ENCODE assay signal across 26 cellular contexts in genomic region chr5:133933670-133934295, GRCh38. TPM values are rescaled to one million over a fixed set of nuclear protein-coding genes. Genes with fewer than 3 reads are reported as not detected.
DNase-seq lines count a peak whose midpoint lies in the region; ATAC-seq, FAIRE-seq and TF ChIP-seq lines count a peak whose summit lies in the region.
"Had no signal": no experiment of that assay in that cellular context is flagged by ENCODE, and none has a peak within 500 bp of the region (broad histone marks: within the 10 kb centered on the region; RNA-seq: fewer than 3 reads in every experiment).

No MANE protein-coding gene starts in this region.

- no peaks in the 10 kb centered on the region for H3K9me2 ChIP-seq in OCI-LY7 (ENCODE audit: insufficient read depth, low read length)

- H3K4me1 Mint-ChIP-seq in natural killer cell treated with Interleukin-12 subunit alpha and Interleukin-12 subunit beta and Interleukin-15 and Interleukin-18, amount 100 ng/mL, for 72 hours (ENCODE audit: low read depth in 2 of 2): peaks cover 9 to 14% of the 10 kb centered on the region in 2 donors
- peaks cover 14 to 18% of the 10 kb centered on the region in 2 donors for H3K4me1 Mint-ChIP-seq in natural killer cell
- peaks cover 73% of the 10 kb centered on the region for H3K4me1 Mint-ChIP-seq in stimulated activated naive CD8-positive, alpha-beta T cell treated with anti-CD3 and anti-CD28 coated beads, Interleukin-15, amount 100 ng/mL, for 72 hours

- H3K27me3 Mint-ChIP-seq in natural killer cell treated with Interleukin-12 subunit alpha and Interleukin-12 subunit beta and Interleukin-15 and Interleukin-18, amount 100 ng/mL, for 72 hours: peaks cover 0 to 2% of the 10 kb centered on the region in 2 donors
- peaks cover 0 to 7% of the 10 kb centered on the region in 2 donors for H3K27me3 Mint-ChIP-seq in natural killer cell (ENCODE audit: low read depth in 2 of 2)
- H3K27me3 Mint-ChIP-seq in stimulated activated naive CD8-positive, alpha-beta T cell treated with anti-CD3 and anti-CD28 coated beads, Interleukin-15, amount 100 ng/mL, for 72 hours: no peaks in the 10 kb centered on the region
- H3K27me3 Mint-ChIP-seq: activated naive CD4-positive, alpha-beta T cell treated with anti-CD3 and anti-CD28 coated beads, Interleukin-2, amount 50 U/mL, for 24 hours had no signal

- ATAC-seq in natural killer cell treated with Interleukin-12 subunit alpha and Interleukin-12 subunit beta and Interleukin-15 and Interleukin-18, amount 100 ng/mL, for 72 hours: peak in 1 of 2 donors; percentile 13
- no peak for ATAC-seq in natural killer cell
- no peak for ATAC-seq in GM12878
- ATAC-seq in stimulated activated naive CD8-positive, alpha-beta T cell treated with anti-CD3 and anti-CD28 coated beads, Interleukin-15, amount 100 ng/mL, for 72 hours: no peak

- RAD21 ChIA-PET in GM12878 (lab: Charles Lee; ENCODE audit: unreplicated experiment): no interaction called here

- H3K27me3 ChIP-seq in GM12878 (replicated peaks in 1 of 2; ENCODE audit: control insufficient read depth in 2 of 2, insufficient read depth in 2 of 2, low read length in 1 of 2): no peaks in the 10 kb centered on the region
- H3K27me3 ChIP-seq: BE2C, tibial nerve had no signal

- no peaks in the 10 kb centered on the region for H3K36me3 Mint-ChIP-seq in natural killer cell treated with Interleukin-12 subunit alpha and Interleukin-12 subunit beta and Interleukin-15 and Interleukin-18, amount 100 ng/mL, for 72 hours
- no peaks in the 10 kb centered on the region for H3K36me3 Mint-ChIP-seq in natural killer cell
- H3K36me3 Mint-ChIP-seq: activated naive CD4-positive, alpha-beta T cell treated with anti-CD3 and anti-CD28 coated beads, Interleukin-2, amount 50 U/mL, for 24 hours had no signal

- H3K27ac ChIP-seq in OCI-LY7 (ENCODE audit: low read depth, low read length, poor library complexity, severe bottlenecking) (peak overlapping the region; percentile 98), GM12878 (ENCODE audit: control insufficient read depth, insufficient read depth) (no peak overlapping the region)
- H3K27ac ChIP-seq: HL-60, neutrophil, tibial nerve, WERI-Rb-1 had no signal

- no peaks in the 10 kb centered on the region for H3K9me3 Mint-ChIP-seq in natural killer cell treated with Interleukin-12 subunit alpha and Interleukin-12 subunit beta and Interleukin-15 and Interleukin-18, amount 100 ng/mL, for 72 hours
- H3K9me3 Mint-ChIP-seq in natural killer cell: peaks cover 0 to 3% of the 10 kb centered on the region in 2 donors
- peaks cover 0 to 13% of the 10 kb centered on the region in 2 donors for H3K9me3 Mint-ChIP-seq in stimulated activated naive CD8-positive, alpha-beta T cell treated with anti-CD3 and anti-CD28 coated beads, Interleukin-15, amount 100 ng/mL, for 72 hours
- H3K9me3 Mint-ChIP-seq: activated naive CD4-positive, alpha-beta T cell treated with anti-CD3 and anti-CD28 coated beads, Interleukin-2, amount 50 U/mL, for 24 hours had no signal

- SMC1A ChIA-PET in GM12878 (lab: Charles Lee; ENCODE audit: uncharacterized antibody, unreplicated experiment): interaction anchor here (1.1 kb wide), 1 partner anchor 46 kb away, joined by 5 read pairs; no protein-coding TSS in a partner anchor

- CTCF ChIA-PET in OCI-LY7 (lab: Charles Lee; ENCODE audit: unreplicated experiment): interaction anchor here (0.5 to 1.9 kb wide), 2 partner anchors 9 to 814 kb away, joined by 3 to 9 read pairs; no protein-coding TSS in a partner anchor
- CTCF ChIA-PET in GM12878 (lab: Yijun Ruan, JAX): interaction anchor here (0.7 to 1.7 kb wide), 4 partner anchors 28 to 65 kb away, joined by 3 to 5 read pairs (median 4); no protein-coding TSS in a partner anchor

- H3K4me2 ChIP-seq in OCI-LY7 (ENCODE audit: low read length) (peak overlapping the region; percentile 65), GM12878 (ENCODE audit: control insufficient read depth, insufficient read depth) (no peak overlapping the region)

- intact Hi-C loops in natural killer cell (cut with micrococcal nuclease) (no loop called here), OCI-LY7 (cut with micrococcal nuclease; ENCODE audit: unreplicated experiment) (loop anchor here (10.0 kb wide), 1 partner anchor 1439 kb away; the partner anchor contains the start of gene IRF1), GM12878 (cut with micrococcal nuclease; ENCODE audit: unreplicated experiment) (no loop called here)

- H2AFZ ChIP-seq in OCI-LY7 (ENCODE audit: low read length): peak overlapping the region; percentile 48; the same call in 1 of the 2 replicates
- H2AFZ ChIP-seq in GM12878 (ENCODE audit: control insufficient read depth, low read depth, low read length): peak overlapping the region; percentile 49

- H3K36me3 ChIP-seq in OCI-LY7 (ENCODE audit: insufficient read depth, low read length) (no peaks in the 10 kb centered on the region), GM12878 (ENCODE audit: control insufficient read depth in 2 of 2, insufficient read depth in 2 of 2, low read length in 1 of 2) (no peaks in the 10 kb centered on the region)
- H3K36me3 ChIP-seq: BE2C, neutrophil, tibial nerve, WERI-Rb-1 had no signal

- H4K20me1 ChIP-seq in OCI-LY7 (ENCODE audit: insufficient read depth, low read length): no peaks in the 10 kb centered on the region
- H4K20me1 ChIP-seq in GM12878 (ENCODE audit: control insufficient read depth, insufficient read depth): no peaks in the 10 kb centered on the region

- no peak overlapping the region for H3K4me3 Mint-ChIP-seq in natural killer cell treated with Interleukin-12 subunit alpha and Interleukin-12 subunit beta and Interleukin-15 and Interleukin-18, amount 100 ng/mL, for 72 hours
- H3K4me3 Mint-ChIP-seq in natural killer cell: no peak overlapping the region
- H3K4me3 Mint-ChIP-seq in stimulated activated naive CD8-positive, alpha-beta T cell treated with anti-CD3 and anti-CD28 coated beads, Interleukin-15, amount 100 ng/mL, for 72 hours: peak overlapping the region in 1 of 2 donors; percentile 73
- H3K4me3 Mint-ChIP-seq: activated naive CD4-positive, alpha-beta T cell treated with anti-CD3 and anti-CD28 coated beads, Interleukin-2, amount 50 U/mL, for 24 hours had no signal

- POLR2A ChIA-PET in OCI-LY7 (lab: Charles Lee): interaction anchor here (1.0 to 2.0 kb wide), 6 partner anchors 10 to 190 kb away, joined by 3 to 20 read pairs (median 4); no protein-coding TSS in a partner anchor
- POLR2A ChIA-PET in GM12878 (lab: Charles Lee): interaction anchor here (1.3 kb wide), 1 partner anchor 24 kb away, joined by 3 read pairs; no protein-coding TSS in a partner anchor

- peak overlapping the region; percentile 44 for H3K4me3 ChIP-seq in OCI-LY7 (ENCODE audit: low read depth, low read length, poor library complexity, severe bottlenecking)
- no peak overlapping the region for H3K4me3 ChIP-seq in GM12878
- H3K4me3 ChIP-seq: tibial nerve had no signal

- 93% methylated on average over 12 of the region's 12 CpGs for WGBS in GM12878 (ENCODE audit: insufficient coverage, insufficient replicate concordance, low lambda C conversion rate, missing lambda C conversion rate)

- no peak for TF ChIP-seq POLR2A in GM12878 (IDR thresholded peaks at IDR 0.05; ENCODE audit: low read depth, low read length)

- TF ChIP-seq CTCF in natural killer cell (IDR thresholded peaks at IDR 0.05): no peak
- no peak; the same call in 1 of the 2 replicates for TF ChIP-seq CTCF in OCI-LY7 (conservative IDR thresholded peaks at IDR 0.05; ENCODE audit: low read length)
- no peak for TF ChIP-seq CTCF in GM12878 (IDR thresholded peaks at IDR 0.05 in 2 of 3, conservative IDR thresholded peaks at IDR 0.05 in 1 of 3; ENCODE audit: control insufficient read depth in 2 of 3, extremely low read depth in 1 of 3, insufficient read depth in 1 of 3, low read depth in 3 of 3, low read length in 3 of 3)

- peak; percentile 23 for DNase-seq in natural killer cell treated with Interleukin-12 subunit alpha and Interleukin-12 subunit beta and Interleukin-15 and Interleukin-18, amount 100 ng/mL, for 72 hours (ENCODE audit: low spot score)
- DNase-seq in natural killer cell (no peak), OCI-LY7 (ENCODE audit: low spot score) (peak; percentile 83), GM12878 (ENCODE audit: low read depth, low spot score) (no peak), NCI-H2107 treated with DMSO at 0.1 percent for 48 hours (lab: John Stamatoyannopoulos, UW; ENCODE audit: unreplicated experiment) (no peak), DMS79 treated with DMSO at 0.1 percent for 48 hours (lab: John Stamatoyannopoulos, UW) (no peak), DMS153 treated with DMSO at 0.1 percent for 48 hours (lab: John Stamatoyannopoulos, UW; ENCODE audit: unreplicated experiment) (no peak)
- no peak for DNase-seq in stimulated activated naive CD8-positive, alpha-beta T cell treated with anti-CD3 and anti-CD28 coated beads, Interleukin-15, amount 100 ng/mL, for 72 hours
- DNase-seq: activated CD4-positive, alpha-beta T cell treated with anti-CD3 and anti-CD28 coated beads, Interleukin-2, amount 50 U/mL, for 1 hour; BE2C; caudate nucleus; dermis blood vessel endothelial cell; DND-41; left cardiac atrium; NCI-H1694; NCI-H2171 treated with DMSO at 0.1 percent for 48 hours; NCI-H524 treated with DMSO at 0.1 percent for 48 hours; SHP77; T-helper 9 cell; WERI-Rb-1 had no signal

- no peak overlapping the region for H3K9ac ChIP-seq in GM12878 (ENCODE audit: control insufficient read depth, insufficient read depth, low read length)

- no peak for TF ChIP-seq EP300 in GM12878 (IDR thresholded peaks at IDR 0.05; ENCODE audit: borderline replicate concordance in 1 of 2, control insufficient read depth in 1 of 2, low read depth in 2 of 2, low read length in 2 of 2)

- H3K79me2 ChIP-seq in OCI-LY7 (ENCODE audit: insufficient read depth, low read depth, low read length): no peaks in the 10 kb centered on the region
- no peaks in the 10 kb centered on the region for H3K79me2 ChIP-seq in GM12878 (ENCODE audit: control insufficient read depth, insufficient read depth, low read length)

- TF ChIP-seq RAD21 in GM12878 (IDR thresholded peaks at IDR 0.05; ENCODE audit: insufficient read depth, low read depth, low read length): no peak

- no peak for FAIRE-seq in GM12878 (lab: Jason Lieb, UNC)
- FAIRE-seq: endometrium, frontal cortex had no signal

- H3K4me1 ChIP-seq in OCI-LY7 (ENCODE audit: insufficient read depth, low read length, poor library complexity, severe bottlenecking): peaks cover 100% of the 10 kb centered on the region
- peaks cover 73% of the 10 kb centered on the region for H3K4me1 ChIP-seq in GM12878 (ENCODE audit: control insufficient read depth, insufficient read depth, low read length)

- no peak overlapping the region for H3K27ac Mint-ChIP-seq in natural killer cell treated with Interleukin-12 subunit alpha and Interleukin-12 subunit beta and Interleukin-15 and Interleukin-18, amount 100 ng/mL, for 72 hours
- H3K27ac Mint-ChIP-seq in natural killer cell: no peak overlapping the region
- peak overlapping the region; percentile 80 to 92 for H3K27ac Mint-ChIP-seq in stimulated activated naive CD8-positive, alpha-beta T cell treated with anti-CD3 and anti-CD28 coated beads, Interleukin-15, amount 100 ng/mL, for 72 hours
- H3K27ac Mint-ChIP-seq: activated naive CD4-positive, alpha-beta T cell treated with anti-CD3 and anti-CD28 coated beads, Interleukin-2, amount 50 U/mL, for 24 hours had no signal

- in situ Hi-C loops in GM12878 (cut with MboI): no loop called here

- no peaks in the 10 kb centered on the region; the same call in 1 of the 2 replicates for H3K9me3 ChIP-seq in OCI-LY7 (ENCODE audit: low read length)
- no peaks in the 10 kb centered on the region for H3K9me3 ChIP-seq in GM12878 (replicated peaks; ENCODE audit: control insufficient read depth, insufficient read depth, low read length)
- H3K9me3 ChIP-seq: BE2C, neutrophil, tibial nerve had no signal

- BruUV-seq in OCI-LY7 (replicated peaks; lab: Mats Ljungman, UMichigan) (no TSS peak), GM12878 (replicated peaks; lab: Mats Ljungman, UMichigan) (no TSS peak)

RNA-seq across cellular contexts. Expression of gene C5orf15, which starts 34.6 kb away (rescaled TPM):
- total RNA-seq in natural killer cell treated with Interleukin-12 subunit alpha and Interleukin-12 subunit beta and Interleukin-15 and Interleukin-18, amount 100 ng/mL, for 72 hours: 10 to 100 TPM; 16.7 to 41.6 TPM
- total RNA-seq in natural killer cell (10 to 100 TPM; 15.2 to 19.9 (median 18.0) TPM), OCI-LY7 (2022) (32.2 and 39.2 TPM in 2 replicates), GM12878 (2014; rRNA removed) (39.9 and 49.0 TPM in 2 replicates), GM12878 (2014; rRNA removed; fragmentation: Illumina TruSeq; extraction: Trizol) (44.0 and 45.3 TPM in 2 replicates), GM12878 (2021) (21.7 and 24.1 TPM in 2 replicates)
- total RNA-seq in OCI-LY7 (2014; rRNA removed; shearing (Covaris generic)): 32.5 and 46.4 TPM in 2 replicates
- total RNA-seq in GM12878 (2013; cell fraction: nucleolus; rRNA removed): 43.0 and 51.0 TPM in 2 replicates
- polyA plus RNA-seq in GM12878 (2011; ENCODE audit: low read depth): 17.7 TPM
- polyA plus RNA-seq in GM12878 (2011; rRNA removed) (69.6 and 90.5 TPM in 2 replicates), GM12878 (2014; fragmentation: Illumina TruSeq; extraction: Trizol) (57.6 and 71.1 TPM in 2 replicates), GM12878 (2014; fragmentation: Nextera tagmentation; extraction: Ambion mirVana) (10 to 100 TPM; 36.3 to 42.2 TPM), GM12878 (2014; rRNA removed) (42.0 and 48.0 TPM in 2 replicates), GM12878 (2016; fragmentation: Nextera tagmentation; extraction: Ambion mirVana) (10 to 100 TPM; 62.3 to 63.8 TPM)
- polyA plus RNA-seq in GM12878 (2011; cell fraction: cytosol; rRNA removed): 35.7 and 39.3 TPM in 2 replicates
- polyA plus RNA-seq in GM12878 (2011; cell fraction: nucleus; rRNA removed): 15.7 and 20.4 TPM in 2 replicates
- polyA plus RNA-seq in GM12878 (2012): 26.2 and 37.7 TPM in 2 replicates
- polyA minus RNA-seq in GM12878 (2011; rRNA and poly(A)+ RNA removed): 39.1 and 40.6 TPM in 2 replicates
- polyA minus RNA-seq in GM12878 (2011; cell fraction: cytosol; rRNA and poly(A)+ RNA removed): 12.8 and 18.4 TPM in 2 replicates
- 4.6 and 5.1 TPM in 2 replicates for polyA minus RNA-seq in GM12878 (2011; cell fraction: nucleus; rRNA and poly(A)+ RNA removed)

Comparison
In these comparisons a context has a peak if more than half of its experiments do, and no peak if none do; other contexts are left out.
1. DNase-seq: peak in natural killer cell treated with Interleukin-12 subunit alpha and Interleukin-12 subunit beta and Interleukin-15 and Interleukin-18, amount 100 ng/mL, for 72 hours (single experiment) and OCI-LY7 (single experiment); none in natural killer cell (single experiment), GM12878 (single experiment), stimulated activated naive CD8-positive, alpha-beta T cell treated with anti-CD3 and anti-CD28 coated beads, Interleukin-15, amount 100 ng/mL, for 72 hours (0 of 2), NCI-H2107 treated with DMSO at 0.1 percent for 48 hours (single experiment), DMS79 treated with DMSO at 0.1 percent for 48 hours (single experiment) and DMS153 treated with DMSO at 0.1 percent for 48 hours (single experiment).
2. H3K27ac Mint-ChIP-seq: peak in stimulated activated naive CD8-positive, alpha-beta T cell treated with anti-CD3 and anti-CD28 coated beads, Interleukin-15, amount 100 ng/mL, for 72 hours (2 of 2); none in natural killer cell treated with Interleukin-12 subunit alpha and Interleukin-12 subunit beta and Interleukin-15 and Interleukin-18, amount 100 ng/mL, for 72 hours (0 of 2) and natural killer cell (0 of 2).